ENCODE assay signal across 22 cellular contexts in genomic region chrX:115183980-115184379, GRCh38. TPM values are rescaled to one million over a fixed set of nuclear protein-coding genes. Genes with fewer than 3 reads are reported as not detected.
"Had no signal": no experiment of that assay in that cellular context is flagged by ENCODE, and none has a peak within 500 bp of the region (broad histone marks: within the 10 kb centered on the region; RNA-seq: fewer than 3 reads in every experiment).

No MANE protein-coding gene starts in this region.

- H3K27ac ChIP-seq: heart left ventricle, left ventricle myocardium inferior, psoas muscle, sigmoid colon, transverse colon, VCaP had no signal

- DNase-seq: activated CD8-positive, alpha-beta memory T cell treated with anti-CD3 and anti-CD28 coated beads, Interleukin-2, amount 50 U/mL, for 4 hours; activated CD8-positive, alpha-beta T cell treated with anti-CD3 and anti-CD28 coated beads for 36 hours; activated naive CD4-positive, alpha-beta T cell; activated naive CD8-positive, alpha-beta T cell treated with anti-CD3 and anti-CD28 coated beads, Interleukin-2, amount 50 U/mL, for 24 hours; caudate nucleus; cortex of kidney; effector memory CD4-positive, alpha-beta T cell; foreskin melanocyte; heart left ventricle; left ventricle myocardium inferior; psoas muscle; sigmoid colon; stimulated activated CD4-positive, alpha-beta T cell treated with anti-CD3 and anti-CD28 coated beads, Interleukin-12 subunit alpha, Interleukin-12 subunit beta, amount 100 ng/mL, for 4 hours; stimulated activated naive CD4-positive, alpha-beta T cell; substantia nigra; transverse colon had no signal

- H3K4me1 Mint-ChIP-seq: activated naive CD8-positive, alpha-beta T cell treated with anti-CD3 and anti-CD28 coated beads, Interleukin-2, amount 50 U/mL, for 24 hours; memory B cell; nephron had no signal

- H3K27me3 Mint-ChIP-seq: activated CD8-positive, alpha-beta T cell treated with anti-CD3 and anti-CD28 coated beads for 36 hours; activated naive CD8-positive, alpha-beta T cell treated with anti-CD3 and anti-CD28 coated beads, Interleukin-2, amount 50 U/mL, for 24 hours; memory B cell had no signal

- H3K36me3 ChIP-seq: heart left ventricle, left ventricle myocardium inferior, sigmoid colon, transverse colon had no signal

- H3K9me3 ChIP-seq: heart left ventricle, left ventricle myocardium inferior, psoas muscle, sigmoid colon, transverse colon had no signal

- ATAC-seq: activated CD8-positive, alpha-beta T cell treated with anti-CD3 and anti-CD28 coated beads for 36 hours; activated naive CD8-positive, alpha-beta T cell treated with anti-CD3 and anti-CD28 coated beads, Interleukin-2, amount 50 U/mL, for 24 hours; heart left ventricle; psoas muscle had no signal

- H3K4me1 ChIP-seq: heart left ventricle, left ventricle myocardium inferior, psoas muscle, transverse colon had no signal

- FAIRE-seq: keratinocyte had no signal

- H3K27ac Mint-ChIP-seq: activated CD8-positive, alpha-beta T cell treated with anti-CD3 and anti-CD28 coated beads for 36 hours; activated naive CD8-positive, alpha-beta T cell treated with anti-CD3 and anti-CD28 coated beads, Interleukin-2, amount 50 U/mL, for 24 hours; activated T-helper 1 cell treated with anti-CD3 and anti-CD28 coated beads, Interleukin-12 subunit alpha, Interleukin-12 subunit beta, Interleukin-2, Interleukin-4 antibody, amounts not matched to agents 30 ng/mL and 10 ng/mL and 1 ng/mL, durations not matched to agents 14 hours and 24 hours and 36 hours; memory B cell; nephron had no signal

- H3K36me3 Mint-ChIP-seq: memory B cell had no signal

- H3K4me3 ChIP-seq: heart left ventricle, left ventricle myocardium inferior, psoas muscle, sigmoid colon, transverse colon had no signal

- H3K4me3 Mint-ChIP-seq: activated CD8-positive, alpha-beta T cell treated with anti-CD3 and anti-CD28 coated beads for 36 hours; activated naive CD8-positive, alpha-beta T cell treated with anti-CD3 and anti-CD28 coated beads, Interleukin-2, amount 50 U/mL, for 24 hours; activated T-helper 1 cell treated with anti-CD3 and anti-CD28 coated beads, Interleukin-12 subunit alpha, Interleukin-12 subunit beta, Interleukin-2, Interleukin-4 antibody, amounts not matched to agents 30 ng/mL and 10 ng/mL and 1 ng/mL, durations not matched to agents 14 hours and 24 hours and 36 hours; memory B cell; nephron had no signal

- H3K9me3 Mint-ChIP-seq: activated CD8-positive, alpha-beta T cell treated with anti-CD3 and anti-CD28 coated beads for 36 hours; activated T-helper 1 cell treated with anti-CD3 and anti-CD28 coated beads, Interleukin-12 subunit alpha, Interleukin-12 subunit beta, Interleukin-2, Interleukin-4 antibody, amounts not matched to agents 30 ng/mL and 10 ng/mL and 1 ng/mL, durations not matched to agents 14 hours and 24 hours and 36 hours had no signal

RNA-seq across cellular contexts. Expression of gene RBMXL3, which starts 5.2 kb away (rescaled TPM):
- total RNA-seq: activated CD8-positive, alpha-beta T cell treated with anti-CD3 and anti-CD28 coated beads for 36 hours; activated T-helper 1 cell treated with anti-CD3 and anti-CD28 coated beads, Interleukin-12 subunit alpha, Interleukin-12 subunit beta, Interleukin-2, Interleukin-4 antibody, amounts not matched to agents 30 ng/mL and 10 ng/mL and 1 ng/mL, durations not matched to agents 14 hours and 24 hours and 36 hours; heart left ventricle; left ventricle myocardium inferior; osteoblast; psoas muscle; sigmoid colon; transverse colon had no signal
- polyA plus RNA-seq: heart left ventricle, keratinocyte, psoas muscle, sigmoid colon had no signal

RNA-seq across cellular contexts. Expression of gene LRCH2, which starts 49.9 kb away (rescaled TPM):
- total RNA-seq: activated CD8-positive, alpha-beta T cell treated with anti-CD3 and anti-CD28 coated beads for 36 hours; activated T-helper 1 cell treated with anti-CD3 and anti-CD28 coated beads, Interleukin-12 subunit alpha, Interleukin-12 subunit beta, Interleukin-2, Interleukin-4 antibody, amounts not matched to agents 30 ng/mL and 10 ng/mL and 1 ng/mL, durations not matched to agents 14 hours and 24 hours and 36 hours had no signal
- polyA plus RNA-seq: keratinocyte had no signal
